12 cellular contexts compared by ENCODE assay signal in genomic region chr17:41544497-41544896, GRCh38. TPM values are rescaled to one million over a fixed set of nuclear protein-coding genes. Genes with fewer than 3 reads are reported as not detected.
DNase-seq lines count a peak whose midpoint lies in the region; ATAC-seq, FAIRE-seq and TF ChIP-seq lines count a peak whose summit lies in the region.
"Had no signal": no experiment of that assay in that cellular context is flagged by ENCODE, and none has a peak within 500 bp of the region (broad histone marks: within the 10 kb centered on the region; RNA-seq: fewer than 3 reads in every experiment).

No MANE protein-coding gene starts in this region.

- DNase-seq in NCI-H82 (lab: John Stamatoyannopoulos, UW) (peak; percentile 21), NCI-H82 treated with DMSO at 0.1 percent for 48 hours (lab: John Stamatoyannopoulos, UW; ENCODE audit: unreplicated experiment) (no peak), RCC 7860 (ENCODE audit: low spot score) (peak; percentile 56), kidney epithelial cell (ENCODE audit: low read depth) (peak; percentile 37), stomach (no peak), cardiac septum (ENCODE audit: low spot score) (no peak)
- DNase-seq: heart left ventricle, sigmoid colon had no signal

- no peaks in the 10 kb centered on the region for H3K36me3 ChIP-seq in kidney epithelial cell (ENCODE audit: control insufficient read depth, insufficient read depth, low read length)
- H3K36me3 ChIP-seq in stomach = no peaks in the 10 kb centered on the region
- H3K36me3 ChIP-seq: heart left ventricle, sigmoid colon, upper lobe of left lung had no signal

- peaks cover 15 to 26% (median 23%) of the 10 kb centered on the region in 4 donors for H3K4me1 ChIP-seq in stomach

- H3K4me3 ChIP-seq in kidney epithelial cell (ENCODE audit: low read depth, low read length) = no peak overlapping the region
- H3K4me3 ChIP-seq in stomach = no peak overlapping the region
- H3K4me3 ChIP-seq: heart left ventricle, sigmoid colon, upper lobe of left lung had no signal

- peak; percentile 73 for FAIRE-seq in RCC 7860 (lab: Jason Lieb, UNC)

- peak overlapping the region in 3 of 5 donors; percentile 8 to 25 (median 23) for H3K27ac ChIP-seq in stomach
- H3K27ac ChIP-seq: heart left ventricle, sigmoid colon, upper lobe of left lung had no signal

- 26 to 38% (median 33%) methylated on average over 3 to 5 of the region's 5 CpGs for WGBS in stomach, 5 donors

- H3K9me3 ChIP-seq in stomach = peaks cover 0 to 5% (median 2%) of the 10 kb centered on the region in 4 donors
- H3K9me3 ChIP-seq: upper lobe of left lung had no signal

- ATAC-seq in HG03097 (IDR thresholded peaks at IDR 0.05; ENCODE audit: low FRiP score, unreplicated experiment) (no peak), GM19324 (IDR thresholded peaks at IDR 0.05; ENCODE audit: low FRiP score, unreplicated experiment) (no peak)
- ATAC-seq: heart left ventricle had no signal

- TF ChIP-seq EP300 in stomach (IDR thresholded peaks at IDR 0.05) = no peak

- no peaks in the 10 kb centered on the region for H3K27me3 ChIP-seq in kidney epithelial cell (ENCODE audit: control insufficient read depth, insufficient read depth, low read length)
- no peaks in the 10 kb centered on the region for H3K27me3 ChIP-seq in stomach
- H3K27me3 ChIP-seq: sigmoid colon, upper lobe of left lung had no signal

- TF ChIP-seq POLR2A in stomach (IDR thresholded peaks at IDR 0.05) = no peak

- intact Hi-C loops in stomach (cut with DNase I; ENCODE audit: low total_unique reads) = no loop called here
- intact Hi-C loops in cardiac septum (cut with DNase I) = no loop called here

- TF ChIP-seq CTCF in kidney epithelial cell (IDR thresholded peaks at IDR 0.05; ENCODE audit: insufficient read depth, low read length, poor library complexity, severe bottlenecking) (no peak), stomach (IDR thresholded peaks at IDR 0.05) (no peak)

RNA-seq across cellular contexts. Expression of gene KRT19, which starts 16.4 kb away (rescaled TPM):
- 851 and 925 TPM in 2 replicates for total RNA-seq in kidney epithelial cell
- total RNA-seq in stomach = 1,000 to 10,000 TPM in 1 of 5 donors, 100 to 1,000 TPM in 4; 218 to 2,364 (median 659) TPM
- 1,000 to 10,000 TPM in 1 of 3 donors, 100 to 1,000 TPM in 2; 431 to 1,737 (median 761) TPM for polyA plus RNA-seq in stomach
- 1.1 TPM for total RNA-seq in cardiac septum

RNA-seq across cellular contexts. Expression of gene KRT15, which starts 25.8 kb away (rescaled TPM):
- total RNA-seq in kidney epithelial cell (1.3 and 1.6 TPM in 2 replicates), stomach (1 to 10 TPM in 4 of 5 donors, not detected in 1; 1.6 to 9.4 (median 2.4) TPM), cardiac septum (not detected)
- polyA plus RNA-seq in stomach = 1,000 to 10,000 TPM in 1 of 3 donors, 1 to 10 TPM in 2; 1.4 to 3,416 (median 4.7) TPM
- total RNA-seq: sigmoid colon had no signal

RNA-seq across cellular contexts. Expression of gene KRT9, which starts 27.4 kb away (rescaled TPM):
- not detected in 2 replicates for total RNA-seq in kidney epithelial cell
- total RNA-seq in stomach = not detected
- polyA plus RNA-seq in stomach = not detected
- total RNA-seq in cardiac septum = not detected
- total RNA-seq: heart left ventricle, sigmoid colon, upper lobe of left lung had no signal
- polyA plus RNA-seq: adipose tissue, heart left ventricle, sigmoid colon had no signal

RNA-seq across cellular contexts. Expression of gene KRT13, which starts 39.1 kb away (rescaled TPM):
- total RNA-seq in kidney epithelial cell (0.96 TPM in 1 of 2 replicates, not detected in the other), stomach (10 to 100 TPM in 2 of 5 donors, 1 to 10 TPM in 2, not detected in 1; 2.2 to 43.8 (median 11.1) TPM), cardiac septum (not detected)
- over 10,000 TPM in 1 of 3 donors, 10 to 100 TPM in 1, 1 to 10 TPM in 1; 1.1 to 12,460 (median 41.1) TPM for polyA plus RNA-seq in stomach

RNA-seq across cellular contexts. Expression of gene KRT14, which starts 42.2 kb away (rescaled TPM):
- total RNA-seq in kidney epithelial cell (not detected in 2 replicates), stomach (1 to 10 TPM in 1 of 5 donors, not detected in 4; 1.3 TPM), cardiac septum (not detected)
- polyA plus RNA-seq in stomach = 100 to 1,000 TPM in 1 of 3 donors, 1 to 10 TPM in 1, not detected in 1; 2.4 to 164 TPM
- total RNA-seq: sigmoid colon, upper lobe of left lung had no signal
- polyA plus RNA-seq: heart left ventricle had no signal

Comparison
In these comparisons a context has a peak if more than half of its experiments do, and no peak if none do; other contexts are left out.
1. DNase-seq: peak in NCI-H82 (single experiment), RCC 7860 (single experiment) and kidney epithelial cell (single experiment); none in NCI-H82 treated with DMSO at 0.1 percent for 48 hours (single experiment), stomach (single experiment) and cardiac septum (single experiment).
2. RNA of gene KRT19, which starts 16.4 kb away (total RNA-seq): 851 to 925 TPM in kidney epithelial cell and 218 to 2,364 TPM in stomach; 1.1 TPM in cardiac septum (single experiment); every median in the first group is over 100 times any median in the second.